ENCODE assay signal across 8 cellular contexts in genomic region chr10:68333452-68333851, GRCh38. TPM values are rescaled to one million over a fixed set of nuclear protein-coding genes. Genes with fewer than 3 reads are reported as not detected.
DNase-seq lines count a peak whose midpoint lies in the region; ATAC-seq and TF ChIP-seq lines count a peak whose summit lies in the region.

No MANE protein-coding gene starts in this region.

- H3K4me3 ChIP-seq in HUES6 (ENCODE audit: low read depth, low read length) (peak overlapping the region; percentile 87), cardiac fibroblast (replicated peaks in 1 of 2; ENCODE audit: low read depth in 2 of 2, low read length in 2 of 2) (peak overlapping the region; percentile 90 to 95), mucosa of rectum (ENCODE audit: low read length in 2 of 2) (peak overlapping the region; percentile 92)

- peaks cover 14% of the 10 kb centered on the region for H3K4me1 ChIP-seq in HUES6 (ENCODE audit: control insufficient read depth, insufficient read depth, low read length)
- peaks cover 25 to 46% of the 10 kb centered on the region in 2 donors for H3K4me1 ChIP-seq in mucosa of rectum (ENCODE audit: control insufficient read depth in 2 of 2, insufficient read depth in 2 of 2, low read length in 2 of 2)

- H3K9me3 ChIP-seq in HUES6 (ENCODE audit: control insufficient read depth, insufficient read depth, low read depth, low read length) (no peaks in the 10 kb centered on the region), mucosa of rectum (ENCODE audit: control insufficient read depth in 2 of 2, low read length in 2 of 2) (no peaks in the 10 kb centered on the region)

- H3K9ac ChIP-seq in HUES6 (ENCODE audit: low read length) (peak overlapping the region; percentile 98), mucosa of rectum (ENCODE audit: low read depth in 1 of 2, low read length in 2 of 2) (peak overlapping the region; percentile 94 to 98)

- peaks cover 29% of the 10 kb centered on the region for H3K36me3 ChIP-seq in HUES6 (ENCODE audit: control insufficient read depth, insufficient read depth, low read length)
- peaks cover 5 to 8% of the 10 kb centered on the region in 2 donors for H3K36me3 ChIP-seq in mucosa of rectum (ENCODE audit: control insufficient read depth in 2 of 2, insufficient read depth in 2 of 2, low read length in 2 of 2)

- no peak for TF ChIP-seq CTCF in 22Rv1 (IDR thresholded peaks at IDR 0.05)
- no peak for TF ChIP-seq CTCF in cardiac fibroblast (IDR thresholded peaks at IDR 0.05; ENCODE audit: low read depth, low read length)

- H3K27ac ChIP-seq in 22Rv1 (peak overlapping the region; percentile 99), HUES6 (ENCODE audit: low read depth, low read length) (no peak overlapping the region; the same call in 1 of the 2 replicates), mucosa of rectum (ENCODE audit: low read depth in 2 of 2, low read length in 2 of 2) (peak overlapping the region; percentile 99)

- ATAC-seq in HG03565 (IDR thresholded peaks at IDR 0.05; ENCODE audit: unreplicated experiment) = no peak

- H3K27me3 ChIP-seq in HUES6 (ENCODE audit: control insufficient read depth, insufficient read depth, low read length) (no peaks in the 10 kb centered on the region), mucosa of rectum (ENCODE audit: control insufficient read depth in 2 of 2, insufficient read depth in 2 of 2, low read length in 2 of 2) (no peaks in the 10 kb centered on the region)

- DNase-seq in cardiac fibroblast (ENCODE audit: low read depth in 2 of 2) (no peak), T-helper 9 cell (no peak), HK-2 (ENCODE audit: unreplicated experiment) (no peak), HT-29 (ENCODE audit: low spot score) (no peak)

RNA-seq across cellular contexts. Expression of gene PBLD, which starts 0.7 kb away (rescaled TPM):
- total RNA-seq in HT-29 (2014; rRNA removed; shearing (Covaris generic)) = 2.3 and 3.6 TPM in 2 replicates

RNA-seq across cellular contexts. Expression of gene HNRNPH3, which starts 1.6 kb away (rescaled TPM):
- 17.6 and 18.8 TPM in 2 replicates for total RNA-seq in HT-29 (2014; rRNA removed; shearing (Covaris generic))
